25 cellular contexts compared by ENCODE assay signal in the genomic region with DNA sequence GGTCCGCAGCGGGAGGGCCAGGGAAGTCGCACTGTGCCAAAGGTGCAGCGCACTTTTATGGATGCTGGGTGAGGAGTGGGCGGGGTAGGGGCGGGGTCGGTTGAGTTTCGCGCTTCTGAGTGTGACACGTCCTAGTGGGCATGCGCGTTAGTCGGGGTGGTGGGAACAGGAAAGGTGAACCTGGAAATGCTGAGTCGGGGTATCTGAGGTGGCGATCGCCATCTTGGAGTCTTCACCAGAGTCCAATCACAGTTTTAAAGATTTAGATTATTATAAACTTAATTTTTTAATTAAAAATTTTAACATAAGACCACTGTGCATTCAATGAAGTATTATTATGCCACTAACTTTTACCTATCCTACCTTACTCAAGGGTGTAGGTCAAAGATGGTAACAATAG.
"Had no signal": no experiment of that assay in that cellular context is flagged by ENCODE, and none has a peak within 500 bp of the region (broad histone marks: within the 10 kb centered on the region; RNA-seq: fewer than 3 reads in every experiment).

No MANE protein-coding gene starts in this region.

- H3K4me3 ChIP-seq: ascending aorta, cardiac muscle cell, SJCRH30, SK-N-MC had no signal

- H3K9me3 ChIP-seq: ascending aorta, SJCRH30 had no signal

- H3K27ac ChIP-seq: ascending aorta, cardiac muscle cell, KMS-11, SJCRH30, SK-N-MC had no signal

- H3K4me1 Mint-ChIP-seq: activated CD4-positive, alpha-beta T cell treated with anti-CD3 and anti-CD28 coated beads, Interleukin-2, amount 10 ng/mL, durations not matched to agents 24 days and 14 days; activated naive CD4-positive, alpha-beta T cell treated with anti-CD3 and anti-CD28 coated beads, Interleukin-2, amount 50 U/mL, for 24 hours; activated naive CD8-positive, alpha-beta T cell treated with anti-CD3 and anti-CD28 coated beads, Interleukin-2, amount 10 ng/mL, durations not matched to agents 7 days and 5 days; activated T-helper 17 cell treated with anti-CD3 and anti-CD28 coated beads, Interleukin-2, amount 50 U/mL, for 72 hours had no signal

- H3K27ac Mint-ChIP-seq: activated CD4-positive, alpha-beta T cell treated with anti-CD3 and anti-CD28 coated beads, Interleukin-2, amount 10 ng/mL, durations not matched to agents 24 days and 14 days; activated CD8-positive, alpha-beta T cell treated with anti-CD3 and anti-CD28 coated beads for 36 hours; activated naive CD4-positive, alpha-beta T cell treated with anti-CD3 and anti-CD28 coated beads, Interleukin-2, amount 50 U/mL, for 24 hours; activated naive CD8-positive, alpha-beta T cell treated with anti-CD3 and anti-CD28 coated beads, Interleukin-2, amount 10 ng/mL, durations not matched to agents 7 days and 5 days; activated T-helper 17 cell treated with anti-CD3 and anti-CD28 coated beads, Interleukin-2, amount 50 U/mL, for 72 hours had no signal

- H3K4me3 Mint-ChIP-seq: activated CD4-positive, alpha-beta T cell treated with anti-CD3 and anti-CD28 coated beads, Interleukin-2, amount 10 ng/mL, durations not matched to agents 24 days and 14 days; activated CD8-positive, alpha-beta T cell treated with anti-CD3 and anti-CD28 coated beads for 36 hours; activated naive CD4-positive, alpha-beta T cell treated with anti-CD3 and anti-CD28 coated beads, Interleukin-2, amount 50 U/mL, for 24 hours; activated naive CD8-positive, alpha-beta T cell treated with anti-CD3 and anti-CD28 coated beads, Interleukin-2, amount 10 ng/mL, durations not matched to agents 7 days and 5 days; activated T-helper 17 cell treated with anti-CD3 and anti-CD28 coated beads, Interleukin-2, amount 50 U/mL, for 72 hours; central memory CD8-positive, alpha-beta T cell had no signal

- H3K4me1 ChIP-seq: ascending aorta, SJCRH30 had no signal

- H3K27me3 ChIP-seq: ascending aorta, cardiac muscle cell, SJCRH30 had no signal

- H3K27me3 Mint-ChIP-seq: activated CD4-positive, alpha-beta T cell treated with anti-CD3 and anti-CD28 coated beads, Interleukin-2, amount 10 ng/mL, durations not matched to agents 24 days and 14 days; activated CD8-positive, alpha-beta T cell treated with anti-CD3 and anti-CD28 coated beads for 36 hours; activated naive CD4-positive, alpha-beta T cell treated with anti-CD3 and anti-CD28 coated beads, Interleukin-2, amount 50 U/mL, for 24 hours; activated naive CD8-positive, alpha-beta T cell treated with anti-CD3 and anti-CD28 coated beads, Interleukin-2, amount 10 ng/mL, durations not matched to agents 7 days and 5 days; activated T-helper 17 cell treated with anti-CD3 and anti-CD28 coated beads, Interleukin-2, amount 50 U/mL, for 72 hours; central memory CD8-positive, alpha-beta T cell had no signal

- DNase-seq: activated CD4-positive, alpha-beta T cell treated with anti-CD3 and anti-CD28 coated beads, Interleukin-2, amount 10 ng/mL, durations not matched to agents 24 days and 14 days; activated CD4-positive, alpha-beta T cell treated with anti-CD3 and anti-CD28 coated beads, Interleukin-2, amount 50 U/mL, for 4 hours; activated CD8-positive, alpha-beta T cell treated with anti-CD3 and anti-CD28 coated beads for 36 hours; activated gamma-delta T cell; activated naive CD4-positive, alpha-beta T cell treated with Interleukin-2 at 50 U/mL for 16 hours; activated naive CD8-positive, alpha-beta T cell treated with anti-CD3 and anti-CD28 coated beads, Interleukin-2, amount 10 ng/mL, durations not matched to agents 7 days and 5 days; amygdala; MM.1S; MV-4-11; NCI-H1092; NCI-H1436 treated with DMSO at 0.1 percent for 48 hours; NCI-H1694 treated with DMSO at 0.1 percent for 48 hours; NCI-H2029; NCI-H345; NCI-H524 treated with DMSO at 0.1 percent for 48 hours; SHP77; SJCRH30; T1000 had no signal

- H3K36me3 ChIP-seq: ascending aorta, cardiac muscle cell, SJCRH30 had no signal
